12 cellular contexts compared by ENCODE assay signal in genomic region chr17:65530158-65530984, GRCh38. TPM values are rescaled to one million over a fixed set of nuclear protein-coding genes. Genes with fewer than 3 reads are reported as not detected.
DNase-seq lines count a peak whose midpoint lies in the region; ATAC-seq and TF ChIP-seq lines count a peak whose summit lies in the region.
"Had no signal": no experiment of that assay in that cellular context is flagged by ENCODE, and none has a peak within 500 bp of the region (broad histone marks: within the 10 kb centered on the region; RNA-seq: fewer than 3 reads in every experiment).

No MANE protein-coding gene starts in this region.

- no peak overlapping the region for H3K27ac ChIP-seq in CD4-positive, CD25-positive, alpha-beta regulatory T cell (ENCODE audit: insufficient read depth, low read length, poor library complexity, severe bottlenecking)
- H3K27ac ChIP-seq in Peyer's patch (peak overlapping the region in 3 of 4 donors; percentile 27 to 60 (median 50)), heart left ventricle (peak overlapping the region in 11 of 12 donors; percentile 58 to 81 (median 72)), osteoblast (ENCODE audit: low read depth, low read length) (no peak overlapping the region)

- no peak for DNase-seq in CD4-positive, CD25-positive, alpha-beta regulatory T cell
- DNase-seq in Peyer's patch, result peak in 1 of 3 donors; percentile 71
- no peak for DNase-seq in heart left ventricle
- DNase-seq in osteoblast (ENCODE audit: insufficient read length, low spot score, missing footprints), result peak; percentile 13
- no peak for DNase-seq in activated CD4-positive, alpha-beta T cell treated with anti-CD3 and anti-CD28 coated beads, Interleukin-2, amount 10 ng/mL, durations not matched to agents 24 days and 14 days
- no peak for DNase-seq in middle frontal gyrus (ENCODE audit: extremely low spot score, low spot score)
- DNase-seq: activated CD8-positive, alpha-beta T cell treated with anti-CD3 and anti-CD28 coated beads, Interleukin-2, amount 10 ng/mL, durations not matched to agents 7 days and 5 days; aorta; Kasumi-1 had no signal

- no peaks in the 10 kb centered on the region for H3K4me1 Mint-ChIP-seq in CD4-positive, CD25-positive, alpha-beta regulatory T cell
- H3K4me1 Mint-ChIP-seq in activated CD4-positive, alpha-beta T cell treated with anti-CD3 and anti-CD28 coated beads, Interleukin-2, amount 10 ng/mL, durations not matched to agents 24 days and 14 days, result peaks cover 6% of the 10 kb centered on the region

- H3K36me3 ChIP-seq in CD4-positive, CD25-positive, alpha-beta regulatory T cell (ENCODE audit: control insufficient read depth, insufficient read depth, low read length), result no peaks in the 10 kb centered on the region
- peaks cover 0 to 32% (median 0%) of the 10 kb centered on the region in 3 donors for H3K36me3 ChIP-seq in Peyer's patch
- H3K36me3 ChIP-seq in heart left ventricle, result peaks cover 0 to 48% (median 34%) of the 10 kb centered on the region in 9 donors
- H3K36me3 ChIP-seq in osteoblast (ENCODE audit: insufficient read depth, low read length), result peaks cover 3% of the 10 kb centered on the region

- no peaks in the 10 kb centered on the region for H3K4me1 ChIP-seq in CD4-positive, CD25-positive, alpha-beta regulatory T cell (ENCODE audit: control insufficient read depth, insufficient read depth, low read length, poor library complexity, severe bottlenecking)
- H3K4me1 ChIP-seq in Peyer's patch, result peaks cover 0 to 29% (median 3%) of the 10 kb centered on the region in 4 donors
- peaks cover 4 to 32% (median 25%) of the 10 kb centered on the region in 12 donors for H3K4me1 ChIP-seq in heart left ventricle
- H3K4me1 ChIP-seq in osteoblast (ENCODE audit: insufficient read depth, low read length), result peaks cover 20% of the 10 kb centered on the region

- no peaks in the 10 kb centered on the region for H3K27me3 ChIP-seq in CD4-positive, CD25-positive, alpha-beta regulatory T cell (ENCODE audit: control insufficient read depth, insufficient read depth, low read length)
- H3K27me3 ChIP-seq in Peyer's patch, result no peaks in the 10 kb centered on the region
- H3K27me3 ChIP-seq in heart left ventricle, result no peaks in the 10 kb centered on the region
- no peaks in the 10 kb centered on the region for H3K27me3 ChIP-seq in osteoblast (ENCODE audit: insufficient read depth, low read length)

- no peaks in the 10 kb centered on the region for H3K27me3 Mint-ChIP-seq in CD4-positive, CD25-positive, alpha-beta regulatory T cell
- H3K27me3 Mint-ChIP-seq in activated CD4-positive, alpha-beta T cell treated with anti-CD3 and anti-CD28 coated beads, Interleukin-2, amount 10 ng/mL, durations not matched to agents 24 days and 14 days, result peaks cover 14% of the 10 kb centered on the region

- TF ChIP-seq CTCF in Peyer's patch (IDR thresholded peaks at IDR 0.05) (no peak), heart left ventricle (IDR thresholded peaks at IDR 0.05) (no peak), osteoblast (IDR thresholded peaks at IDR 0.05; ENCODE audit: extremely low read depth, low read depth, low read length) (no peak)

- H3K4me3 Mint-ChIP-seq in CD4-positive, CD25-positive, alpha-beta regulatory T cell, result no peak overlapping the region
- no peak overlapping the region for H3K4me3 Mint-ChIP-seq in activated CD4-positive, alpha-beta T cell treated with anti-CD3 and anti-CD28 coated beads, Interleukin-2, amount 10 ng/mL, durations not matched to agents 24 days and 14 days
- H3K4me3 Mint-ChIP-seq: activated CD8-positive, alpha-beta T cell treated with anti-CD3 and anti-CD28 coated beads, Interleukin-2, amount 10 ng/mL, durations not matched to agents 7 days and 5 days had no signal

- 65 to 77% (median 71%) methylated on average over 14 of the region's 14 CpGs for WGBS in heart left ventricle, 4 donors

- H3K4me3 ChIP-seq in CD4-positive, CD25-positive, alpha-beta regulatory T cell (ENCODE audit: low read depth, low read length), result no peak overlapping the region
- no peak overlapping the region for H3K4me3 ChIP-seq in Peyer's patch
- no peak overlapping the region for H3K4me3 ChIP-seq in heart left ventricle
- no peak overlapping the region for H3K4me3 ChIP-seq in osteoblast (ENCODE audit: insufficient read depth, low read length)
- H3K4me3 ChIP-seq: GM12878 had no signal

- TF ChIP-seq POLR2A in Peyer's patch (IDR thresholded peaks at IDR 0.05) (no peak), heart left ventricle (IDR thresholded peaks at IDR 0.05) (no peak)

- H3K79me2 ChIP-seq in osteoblast (ENCODE audit: insufficient read depth, low read length), result no peaks in the 10 kb centered on the region

- H4K20me1 ChIP-seq in osteoblast (ENCODE audit: insufficient read depth, low read length), result no peaks in the 10 kb centered on the region

- H3K9me3 Mint-ChIP-seq in CD4-positive, CD25-positive, alpha-beta regulatory T cell, result no peaks in the 10 kb centered on the region
- H3K9me3 Mint-ChIP-seq in activated CD4-positive, alpha-beta T cell treated with anti-CD3 and anti-CD28 coated beads, Interleukin-2, amount 10 ng/mL, durations not matched to agents 24 days and 14 days, result no peaks in the 10 kb centered on the region

- H3K27ac Mint-ChIP-seq in CD4-positive, CD25-positive, alpha-beta regulatory T cell, result peak overlapping the region in 2 of 3 donors; percentile 64 to 73
- H3K27ac Mint-ChIP-seq in activated CD4-positive, alpha-beta T cell treated with anti-CD3 and anti-CD28 coated beads, Interleukin-2, amount 10 ng/mL, durations not matched to agents 24 days and 14 days, result no peak overlapping the region
- H3K27ac Mint-ChIP-seq: activated CD8-positive, alpha-beta T cell treated with anti-CD3 and anti-CD28 coated beads, Interleukin-2, amount 10 ng/mL, durations not matched to agents 7 days and 5 days had no signal

- ATAC-seq in CD4-positive, CD25-positive, alpha-beta regulatory T cell (ENCODE audit: low read depth in 2 of 2), result no peak
- ATAC-seq in heart left ventricle (no peak), HG02623 (IDR thresholded peaks at IDR 0.05; ENCODE audit: unreplicated experiment) (no peak), GM18873 (IDR thresholded peaks at IDR 0.05; ENCODE audit: low FRiP score, unreplicated experiment) (no peak)
- ATAC-seq: activated CD8-positive, alpha-beta T cell treated with anti-CD3 and anti-CD28 coated beads, Interleukin-2, amount 10 ng/mL, durations not matched to agents 7 days and 5 days; GM12878 had no signal

- H3K36me3 Mint-ChIP-seq in CD4-positive, CD25-positive, alpha-beta regulatory T cell, result peaks cover 30% of the 10 kb centered on the region
- H3K36me3 Mint-ChIP-seq in activated CD4-positive, alpha-beta T cell treated with anti-CD3 and anti-CD28 coated beads, Interleukin-2, amount 10 ng/mL, durations not matched to agents 24 days and 14 days (ENCODE audit: low read depth), result peaks cover 34% of the 10 kb centered on the region

- intact Hi-C loops in heart left ventricle (cut with DNase I), result loop anchor here in 2 of 10 donors (5.0 kb wide), 2 partner anchors 48 to 53 kb away; no protein-coding TSS in a partner anchor
- intact Hi-C loops in activated CD4-positive, alpha-beta T cell treated with anti-CD3 and anti-CD28 coated beads, Interleukin-2, amount 10 ng/mL, durations not matched to agents 24 days and 14 days (cut with micrococcal nuclease), result no loop called here

- no peak overlapping the region for H3K4me2 ChIP-seq in osteoblast (ENCODE audit: insufficient read depth, low read length)

- no peaks in the 10 kb centered on the region for H3K9me3 ChIP-seq in CD4-positive, CD25-positive, alpha-beta regulatory T cell (ENCODE audit: control insufficient read depth in 2 of 2, low read length in 2 of 2)
- H3K9me3 ChIP-seq in Peyer's patch (no peaks in the 10 kb centered on the region), heart left ventricle (no peaks in the 10 kb centered on the region), osteoblast (ENCODE audit: low read depth, low read length) (no peaks in the 10 kb centered on the region)

- no peak overlapping the region for H2AFZ ChIP-seq in osteoblast (ENCODE audit: low read length)

RNA-seq across cellular contexts. Expression of gene AXIN2, which starts 31.1 kb away (rescaled TPM):
- 17.9 TPM for total RNA-seq in CD4-positive, CD25-positive, alpha-beta regulatory T cell
- 1 to 10 TPM in 3 of 4 donors, under 1 TPM in 1; 0.80 to 3.9 (median 1.7) TPM for polyA plus RNA-seq in CD4-positive, CD25-positive, alpha-beta regulatory T cell
- total RNA-seq in Peyer's patch, result 10 to 100 TPM; 16.5 to 69.3 (median 29.4) TPM
- 10 to 100 TPM in 6 of 9 donors, 1 to 10 TPM in 3; 5.7 to 24.0 (median 12.9) TPM for total RNA-seq in heart left ventricle
- polyA plus RNA-seq in heart left ventricle, result 10 to 100 TPM in 1 of 2 donors, 1 to 10 TPM in 1; 5.6 to 20.0 TPM
- 2.9 and 5.1 TPM in 2 replicates for total RNA-seq in osteoblast
- total RNA-seq in activated CD4-positive, alpha-beta T cell treated with anti-CD3 and anti-CD28 coated beads, Interleukin-2, amount 10 ng/mL, durations not matched to agents 24 days and 14 days, result 4.8 and 5.2 TPM in 2 replicates

Comparison
In these comparisons a context has a peak if more than half of its experiments do, and no peak if none do; other contexts are left out.
1. H3K27ac ChIP-seq: peak in Peyer's patch (3 of 4) and heart left ventricle (11 of 12); none in CD4-positive, CD25-positive, alpha-beta regulatory T cell (single experiment) and osteoblast (single experiment).